10 cellular contexts compared by ENCODE assay signal in genomic region chr16:89314357-89314756, GRCh38.
A peak's percentile ranks its signal among the peaks of the same experiment; 100 is the strongest.
DNase-seq lines count a peak whose midpoint lies in the region; ATAC-seq and TF ChIP-seq lines count a peak whose summit lies in the region.
"Had no signal": no experiment of that assay in that cellular context is flagged by ENCODE, and none has a peak within 500 bp of the region (broad histone marks: within the 10 kb centered on the region; RNA-seq: fewer than 3 reads in every experiment).

No MANE protein-coding gene starts in this region.

- peaks cover 0 to 49% (median 12%) of the 10 kb centered on the region in 9 donors for H3K36me3 ChIP-seq in heart right ventricle
- H3K36me3 ChIP-seq in vagina = peaks cover 0 to 8% of the 10 kb centered on the region in 2 donors

- H3K4me3 Mint-ChIP-seq in activated naive CD8-positive, alpha-beta T cell = peak overlapping the region; percentile 81
- H3K4me3 Mint-ChIP-seq in mesothelial cell of epicardium (no peak overlapping the region), type B pancreatic cell (peak overlapping the region; percentile 56)

- H3K27ac Mint-ChIP-seq in activated naive CD8-positive, alpha-beta T cell = peak overlapping the region; percentile 95
- H3K27ac Mint-ChIP-seq in mesothelial cell of epicardium (peak overlapping the region; percentile 34), type B pancreatic cell (peak overlapping the region; percentile 91)

- no peaks in the 10 kb centered on the region for H3K27me3 ChIP-seq in heart right ventricle
- H3K27me3 ChIP-seq in vagina = no peaks in the 10 kb centered on the region

- peaks cover 2% of the 10 kb centered on the region for H3K36me3 Mint-ChIP-seq in activated naive CD8-positive, alpha-beta T cell
- H3K36me3 Mint-ChIP-seq in mesothelial cell of epicardium (peaks cover 11% of the 10 kb centered on the region), type B pancreatic cell (peaks cover 16% of the 10 kb centered on the region)

- intact Hi-C loops in left ventricle myocardium superior (cut with micrococcal nuclease) (no loop called here), heart right ventricle (cut with DNase I) (no loop called here), vagina (cut with DNase I) (no loop called here)

- TF ChIP-seq CTCF in heart right ventricle (IDR thresholded peaks at IDR 0.05) = no peak
- TF ChIP-seq CTCF in mesothelial cell of epicardium (IDR thresholded peaks at IDR 0.05; ENCODE audit: unreplicated experiment) = no peak
- no peak for TF ChIP-seq CTCF in type B pancreatic cell (conservative IDR thresholded peaks at IDR 0.05)
- no peak for TF ChIP-seq CTCF in vagina (IDR thresholded peaks at IDR 0.05)

- no peaks in the 10 kb centered on the region for H3K9me3 Mint-ChIP-seq in activated naive CD8-positive, alpha-beta T cell (ENCODE audit: low read depth)
- no peaks in the 10 kb centered on the region for H3K9me3 Mint-ChIP-seq in mesothelial cell of epicardium
- no peaks in the 10 kb centered on the region for H3K9me3 Mint-ChIP-seq in type B pancreatic cell

- H3K27ac ChIP-seq in heart right ventricle = peak overlapping the region in 2 of 10 donors; percentile 7 to 76
- H3K27ac ChIP-seq in vagina = no peak overlapping the region

- ATAC-seq in left ventricle myocardium superior = no peak
- no peak for ATAC-seq in heart right ventricle
- no peak for ATAC-seq in HG02642 (IDR thresholded peaks at IDR 0.05; ENCODE audit: poor library complexity, unreplicated experiment)
- ATAC-seq in HG02884 (IDR thresholded peaks at IDR 0.05; ENCODE audit: unreplicated experiment) = no peak

- no peak overlapping the region for H3K4me3 ChIP-seq in heart right ventricle
- H3K4me3 ChIP-seq in vagina = no peak overlapping the region

- no peaks in the 10 kb centered on the region for H3K27me3 Mint-ChIP-seq in activated naive CD8-positive, alpha-beta T cell
- H3K27me3 Mint-ChIP-seq in mesothelial cell of epicardium (ENCODE audit: low read depth) = no peaks in the 10 kb centered on the region
- H3K27me3 Mint-ChIP-seq in type B pancreatic cell = no peaks in the 10 kb centered on the region

- DNase-seq in left ventricle myocardium superior (peak; percentile 41), heart right ventricle (no peak), mesothelial cell of epicardium (ENCODE audit: low spot score in 2 of 2, unreplicated experiment in 2 of 2) (no peak), type B pancreatic cell (ENCODE audit: extremely low spot score, unreplicated experiment) (no peak), vagina (ENCODE audit: extremely low spot score in 2 of 2) (no peak)
- DNase-seq: GOT3, NCI-H526 had no signal

- H3K4me1 Mint-ChIP-seq in activated naive CD8-positive, alpha-beta T cell (ENCODE audit: low read depth) = peaks cover 90% of the 10 kb centered on the region
- H3K4me1 Mint-ChIP-seq in mesothelial cell of epicardium (peaks cover 10% of the 10 kb centered on the region), type B pancreatic cell (ENCODE audit: unreplicated experiment) (peaks cover 43% of the 10 kb centered on the region)

- H3K4me1 ChIP-seq in heart right ventricle (peaks cover 19 to 75% (median 59%) of the 10 kb centered on the region in 9 donors), vagina (peaks cover 83% of the 10 kb centered on the region)

- no peak for TF ChIP-seq POLR2A in vagina (IDR thresholded peaks at IDR 0.05)

- H3K9me3 ChIP-seq in heart right ventricle = no peaks in the 10 kb centered on the region
- no peaks in the 10 kb centered on the region for H3K9me3 ChIP-seq in vagina

- 70 to 71% methylated on average over 14 of the region's 14 CpGs for WGBS in heart right ventricle, 2 donors

Comparison
In these comparisons a context has a peak if more than half of its experiments do, and no peak if none do; other contexts are left out.
1. H3K27ac Mint-ChIP-seq: peak in every context shown above with its lines; median percentile 95 in activated naive CD8-positive, alpha-beta T cell; 91 in type B pancreatic cell; 34 in mesothelial cell of epicardium.